27 cellular contexts compared by ENCODE assay signal in genomic region chr11:134727204-134727603, GRCh38.
DNase-seq lines count a peak whose midpoint lies in the region; ATAC-seq, FAIRE-seq and TF ChIP-seq lines count a peak whose summit lies in the region.
"Had no signal": no experiment of that assay in that cellular context is flagged by ENCODE, and none has a peak within 500 bp of the region (broad histone marks: within the 10 kb centered on the region; RNA-seq: fewer than 3 reads in every experiment).

No MANE protein-coding gene starts in this region.

- no peak overlapping the region for H4K8ac ChIP-seq in H1 (ENCODE audit: extremely low read depth, insufficient read depth, low read length)

- H3K9me3 ChIP-seq in HCT116 (ENCODE audit: control insufficient read depth in 1 of 2, insufficient read depth in 1 of 2, low read depth in 1 of 2, low read length in 2 of 2): no peaks in the 10 kb centered on the region
- H3K9me3 ChIP-seq in H1 (ENCODE audit: insufficient read depth in 2 of 2, low read depth in 1 of 2, low read length in 1 of 2): no peaks in the 10 kb centered on the region
- H3K9me3 ChIP-seq: adrenal gland; BLaER1 treated with 17β-estradiol and CSF1 and Interleukin-3, amounts not matched to agents 10 nM and 100 nM; stomach; transverse colon had no signal

- no peak overlapping the region for H3K4me3 Mint-ChIP-seq in stimulated activated naive CD8-positive, alpha-beta T cell treated with anti-CD3 and anti-CD28 coated beads, Interleukin-15, amount 100 ng/mL, for 72 hours
- H3K4me3 Mint-ChIP-seq in chondrocyte (ENCODE audit: unreplicated experiment): no peak overlapping the region
- H3K4me3 Mint-ChIP-seq: activated CD8-positive, alpha-beta T cell treated with anti-CD3 and anti-CD28 coated beads for 36 hours; memory B cell; naive thymus-derived CD4-positive, alpha-beta T cell; T-helper 2 cell treated with Interferon-gamma antibody and Interleukin-4, amounts not matched to agents 5 μg/mL and 100 μg/mL, for 36 hours had no signal

- peak; percentile 10 for DNase-seq in HCT116 (ENCODE audit: low read depth, low spot score)
- DNase-seq in NOMO-1 treated with dmso at 0.1 percent for 144 hours (lab: John Stamatoyannopoulos, UW; ENCODE audit: unreplicated experiment): peak; percentile 7
- no peak for DNase-seq in H1 (ENCODE audit: low read depth in 1 of 2, low spot score in 2 of 2)
- no peak for DNase-seq in stimulated activated naive CD8-positive, alpha-beta T cell treated with anti-CD3 and anti-CD28 coated beads, Interleukin-15, amount 100 ng/mL, for 72 hours
- DNase-seq in RKO (ENCODE audit: low spot score): no peak
- DNase-seq in chondrocyte (ENCODE audit: low spot score): no peak
- no peak for DNase-seq in NCI-H446 (lab: John Stamatoyannopoulos, UW)
- DNase-seq: ACHN; activated CD8-positive, alpha-beta T cell treated with anti-CD3 and anti-CD28 coated beads for 36 hours; activated gamma-delta T cell treated with Interleukin-2 at 50 U/mL for 16 hours; adrenal gland; cortex of kidney; naive thymus-derived CD4-positive, alpha-beta T cell; NCI-H187; NCI-H2227 treated with DMSO at 0.1 percent for 48 hours; NCI-H774; stomach; transverse colon had no signal

- no peak overlapping the region for H3K18ac ChIP-seq in H1 (ENCODE audit: extremely low read depth, low read length)

- H3K4ac ChIP-seq in H1 (replicated peaks; ENCODE audit: insufficient read length, low read depth, low read length): no peak overlapping the region

- no peak overlapping the region for H3K4me2 ChIP-seq in HCT116 (ENCODE audit: low read length)
- no peak overlapping the region for H3K4me2 ChIP-seq in H1 (ENCODE audit: insufficient read depth in 1 of 2, low read depth in 2 of 2, low read length in 2 of 2)

- H2BK20ac ChIP-seq in H1 (ENCODE audit: low read length): no peak overlapping the region

- POLR2A ChIA-PET in HCT116 (lab: Charles Lee): no interaction called here
- POLR2A ChIA-PET in H1 (lab: Charles Lee; ENCODE audit: partially characterized antibody): interaction anchor here (0.7 to 0.8 kb wide), 2 partner anchors 8 to 19 kb away, joined by 3 read pairs; no protein-coding TSS in a partner anchor

- RAD21 ChIA-PET in HCT116 (lab: Charles Lee; ENCODE audit: low non-redundant PET in 1 of 2, low total read pairs in 2 of 2, uncharacterized antibody in 2 of 2, unreplicated experiment in 2 of 2): interaction anchor here in 1 of 2 experiments (0.6 to 0.7 kb wide), 2 partner anchors 169 to 370 kb away, joined by 3 read pairs; no protein-coding TSS in a partner anchor

- H3K56ac ChIP-seq in H1 (replicated peaks; ENCODE audit: insufficient read length, low read depth, low read length): no peak overlapping the region

- H2BK120ac ChIP-seq in H1 (replicated peaks; ENCODE audit: low read depth, low read length): no peak overlapping the region

- no peak overlapping the region for H3K23ac ChIP-seq in H1 (ENCODE audit: insufficient read length)

- ATAC-seq in HCT116: peak; percentile 65
- ATAC-seq in stimulated activated naive CD8-positive, alpha-beta T cell treated with anti-CD3 and anti-CD28 coated beads, Interleukin-15, amount 100 ng/mL, for 72 hours: no peak
- ATAC-seq: activated CD4-positive, CD25-positive, alpha-beta regulatory T cell treated with anti-CD3 and anti-CD28 coated beads, Interleukin-2, amount 50 U/mL, for 24 hours; activated CD8-positive, alpha-beta T cell treated with anti-CD3 and anti-CD28 coated beads for 36 hours; naive thymus-derived CD4-positive, alpha-beta T cell; SK-N-SH treated with all-trans-retinoic acid at 6 μM for 48 hours had no signal

- no peak overlapping the region for H4K91ac ChIP-seq in H1 (replicated peaks; ENCODE audit: insufficient read length, low read length)

- no peaks in the 10 kb centered on the region for H3K4me1 Mint-ChIP-seq in stimulated activated naive CD8-positive, alpha-beta T cell treated with anti-CD3 and anti-CD28 coated beads, Interleukin-15, amount 100 ng/mL, for 72 hours
- peaks cover 7% of the 10 kb centered on the region for H3K4me1 Mint-ChIP-seq in chondrocyte (ENCODE audit: low read depth)
- H3K4me1 Mint-ChIP-seq: memory B cell had no signal

- TF ChIP-seq POLR2A in HCT116 (IDR thresholded peaks at IDR 0.05; ENCODE audit: borderline replicate concordance, extremely low read depth, insufficient read depth, insufficient read length) (no peak), H1 (IDR thresholded peaks at IDR 0.05; ENCODE audit: control extremely low read depth in 1 of 2, low read depth in 2 of 2, low read length in 2 of 2) (no peak)

- H2BK15ac ChIP-seq in H1 (ENCODE audit: low read length): peak overlapping the region; percentile 75

- WGBS in H1 (ENCODE audit: extremely low coverage in 1 of 2, insufficient coverage in 1 of 2, insufficient read length in 1 of 2, insufficient replicate concordance in 2 of 2, low coverage in 1 of 2, low lambda C conversion rate in 2 of 2, missing lambda C conversion rate in 1 of 2), 2 experiments: 91% methylated on average over 9 of the region's 13 CpGs; no CpG with 5 or more reads in 1 of the 2 experiments

- no peaks in the 10 kb centered on the region for H3K23me2 ChIP-seq in H1 (ENCODE audit: low read depth, low read length)

- no peaks in the 10 kb centered on the region for H3K79me1 ChIP-seq in H1 (ENCODE audit: low read depth, low read length)

- FAIRE-seq in H1 (lab: Jason Lieb, UNC): no peak
- FAIRE-seq: bronchial epithelial cell had no signal

- peaks cover 38% of the 10 kb centered on the region; the same call in 1 of the 2 replicates for H3K27me3 ChIP-seq in HCT116 (ENCODE audit: insufficient read depth, low read length)
- no peaks in the 10 kb centered on the region for H3K27me3 ChIP-seq in H1 (replicated peaks in 1 of 4; ENCODE audit: control insufficient read depth in 3 of 4, extremely low read depth in 1 of 4, insufficient read depth in 3 of 4, low read length in 3 of 4)
- H3K27me3 ChIP-seq: adrenal gland; BLaER1 treated with 17β-estradiol and CSF1 and Interleukin-3, amounts not matched to agents 10 nM and 100 nM had no signal

- TF ChIP-seq CTCF in 22Rv1 (IDR thresholded peaks at IDR 0.05): peak; percentile 14; the same call in 1 of the 2 replicates
- TF ChIP-seq CTCF in HCT116 (IDR thresholded peaks at IDR 0.05 in 2 of 3, conservative IDR thresholded peaks at IDR 0.05 in 1 of 3; ENCODE audit: borderline replicate concordance in 1 of 3, insufficient read depth in 1 of 3, low read depth in 2 of 3, low read length in 2 of 3): peak in 2 of 3 experiments; percentile 40 to 47; a peak in 4 of 6 replicates
- TF ChIP-seq CTCF in H1 (IDR thresholded peaks at IDR 0.05; ENCODE audit: control extremely low read depth in 1 of 3, insufficient read depth in 1 of 3, low read depth in 1 of 3, low read length in 3 of 3): no peak
- TF ChIP-seq CTCF in chondrocyte (IDR thresholded peaks at IDR 0.05): no peak

- CTCF ChIA-PET in HCT116 (lab: Charles Lee) (no interaction called here), H1 (lab: Charles Lee; ENCODE audit: partially characterized antibody) (interaction anchor here (0.7 to 3.5 kb wide), 17 partner anchors 11 to 449 kb away, joined by 3 to 28 read pairs (median 4); no protein-coding TSS in a partner anchor)

- H3K27ac ChIP-seq in 22Rv1 (no peak overlapping the region), HCT116 (ENCODE audit: low read depth, low read length) (no peak overlapping the region), H1 (ENCODE audit: low read depth, low read length) (no peak overlapping the region)
- H3K27ac ChIP-seq: adrenal gland; BLaER1 treated with 17β-estradiol and CSF1 and Interleukin-3, amounts not matched to agents 10 nM and 100 nM; HL-60; RWPE1; stomach; transverse colon had no signal

- H3K36me3 Mint-ChIP-seq in chondrocyte (ENCODE audit: low read depth): peaks cover 4% of the 10 kb centered on the region
- H3K36me3 Mint-ChIP-seq: memory B cell; naive thymus-derived CD4-positive, alpha-beta T cell had no signal

- peaks cover 57% of the 10 kb centered on the region for H3K27me3 Mint-ChIP-seq in stimulated activated naive CD8-positive, alpha-beta T cell treated with anti-CD3 and anti-CD28 coated beads, Interleukin-15, amount 100 ng/mL, for 72 hours
- peaks cover 28% of the 10 kb centered on the region for H3K27me3 Mint-ChIP-seq in chondrocyte (ENCODE audit: low read depth)

- H3K9me3 Mint-ChIP-seq in stimulated activated naive CD8-positive, alpha-beta T cell treated with anti-CD3 and anti-CD28 coated beads, Interleukin-15, amount 100 ng/mL, for 72 hours: no peaks in the 10 kb centered on the region
- no peaks in the 10 kb centered on the region for H3K9me3 Mint-ChIP-seq in chondrocyte (ENCODE audit: low read depth)
- H3K9me3 Mint-ChIP-seq: activated CD8-positive, alpha-beta T cell treated with anti-CD3 and anti-CD28 coated beads for 36 hours; T-helper 2 cell treated with Interferon-gamma antibody and Interleukin-4, amounts not matched to agents 5 μg/mL and 100 μg/mL, for 36 hours had no signal

- H3K79me2 ChIP-seq in HCT116 (ENCODE audit: insufficient read depth, low read length) (no peaks in the 10 kb centered on the region), H1 (ENCODE audit: control insufficient read depth in 1 of 2, insufficient read depth in 2 of 2, low read length in 2 of 2) (no peaks in the 10 kb centered on the region)

- TF ChIP-seq RAD21 in HCT116 (IDR thresholded peaks at IDR 0.05; ENCODE audit: low read depth) (peak; percentile 53), H1 (IDR thresholded peaks at IDR 0.05 in 1 of 2, conservative IDR thresholded peaks at IDR 0.05 in 1 of 2; ENCODE audit: low read depth in 2 of 2, low read length in 2 of 2) (peak; percentile 15 to 16; a peak in 1 of 4 replicates)

- H3K14ac ChIP-seq in H1 (ENCODE audit: insufficient read length): no peak overlapping the region

- intact Hi-C loops in HCT116 (cut with micrococcal nuclease): no loop called here

- H3K9ac ChIP-seq in HCT116 (ENCODE audit: low read length) (no peak overlapping the region), H1 (replicated peaks in 1 of 4; ENCODE audit: extremely low read depth in 1 of 4, low read depth in 3 of 4, low read length in 3 of 4) (no peak overlapping the region)
- H3K9ac ChIP-seq: BLaER1 treated with 17β-estradiol and CSF1 and Interleukin-3, amounts not matched to agents 10 nM and 100 nM had no signal

- H4K5ac ChIP-seq in H1 (ENCODE audit: insufficient read length, low read depth, low read length): no peak overlapping the region

- no peaks in the 10 kb centered on the region for H3K4me1 ChIP-seq in HCT116 (ENCODE audit: control insufficient read depth in 1 of 2, insufficient read depth in 2 of 2, low read length in 2 of 2)
- peaks cover 9 to 19% (median 11%) of the 10 kb centered on the region in 4 experiments for H3K4me1 ChIP-seq in H1 (replicated peaks in 1 of 4; ENCODE audit: control insufficient read depth in 3 of 4, insufficient read depth in 4 of 4, low read length in 3 of 4)
- H3K4me1 ChIP-seq: adrenal gland, transverse colon had no signal

- H2BK12ac ChIP-seq in H1 (ENCODE audit: low read depth, low read length): no peak overlapping the region

- no peak overlapping the region for H2AK5ac ChIP-seq in H1 (ENCODE audit: low read depth, low read length)

- H3K9me2 ChIP-seq in HCT116 (ENCODE audit: insufficient read depth): no peaks in the 10 kb centered on the region

- no peak overlapping the region for H3K27ac Mint-ChIP-seq in stimulated activated naive CD8-positive, alpha-beta T cell treated with anti-CD3 and anti-CD28 coated beads, Interleukin-15, amount 100 ng/mL, for 72 hours
- H3K27ac Mint-ChIP-seq in chondrocyte (ENCODE audit: unreplicated experiment): no peak overlapping the region
- H3K27ac Mint-ChIP-seq: activated CD8-positive, alpha-beta T cell treated with anti-CD3 and anti-CD28 coated beads for 36 hours; memory B cell; naive thymus-derived CD4-positive, alpha-beta T cell; T-helper 2 cell treated with Interferon-gamma antibody and Interleukin-4, amounts not matched to agents 5 μg/mL and 100 μg/mL, for 36 hours had no signal

- H3K4me3 ChIP-seq in HCT116 (replicated peaks in 1 of 2; ENCODE audit: low read depth in 1 of 2, low read length in 2 of 2) (no peak overlapping the region), H1 (ENCODE audit: extremely low read depth in 1 of 4, insufficient read depth in 2 of 4, low read depth in 3 of 4, low read length in 4 of 4) (no peak overlapping the region)
- H3K4me3 ChIP-seq: adrenal gland; BLaER1 treated with 17β-estradiol and CSF1 and Interleukin-3, amounts not matched to agents 10 nM and 100 nM; stomach; transverse colon had no signal

- no TSS peak for BruUV-seq in HCT116 (replicated peaks; lab: Mats Ljungman, UMichigan)

- H3K36me3 ChIP-seq in HCT116 (ENCODE audit: control insufficient read depth in 1 of 2, insufficient read depth in 2 of 2, low read length in 2 of 2) (no peaks in the 10 kb centered on the region), H1 (ENCODE audit: control insufficient read depth in 2 of 4, insufficient read depth in 4 of 4, low read length in 3 of 4) (no peaks in the 10 kb centered on the region)
- H3K36me3 ChIP-seq: adrenal gland; BLaER1 treated with 17β-estradiol and CSF1 and Interleukin-3, amounts not matched to agents 10 nM and 100 nM; stomach; transverse colon had no signal

- TF ChIP-seq EP300 in H1 (IDR thresholded peaks at IDR 0.05; ENCODE audit: borderline replicate concordance in 1 of 2, low read depth in 2 of 2, low read length in 2 of 2): no peak

- no peaks in the 10 kb centered on the region for H4K20me1 ChIP-seq in HCT116 (ENCODE audit: insufficient read depth)
- H4K20me1 ChIP-seq in H1 (replicated peaks in 1 of 2; ENCODE audit: control insufficient read depth in 1 of 2, insufficient read depth in 2 of 2, low read length in 2 of 2): no peaks in the 10 kb centered on the region

- H2BK5ac ChIP-seq in H1 (ENCODE audit: low read depth, low read length): no peak overlapping the region

- H2AFZ ChIP-seq in HCT116 (ENCODE audit: low read depth, low read length, poor library complexity, severe bottlenecking) (no peak overlapping the region), H1 (ENCODE audit: low read length) (no peak overlapping the region)

Comparison
In these comparisons a context has a peak if more than half of its experiments do, and no peak if none do; other contexts are left out.
1. CTCF ChIP-seq: peak in 22Rv1 (single experiment) and HCT116 (2 of 3); none in H1 (0 of 3) and chondrocyte (single experiment).
2. DNase-seq: peak in HCT116 (single experiment) and NOMO-1 treated with dmso at 0.1 percent for 144 hours (single experiment); none in H1 (0 of 2), stimulated activated naive CD8-positive, alpha-beta T cell treated with anti-CD3 and anti-CD28 coated beads, Interleukin-15, amount 100 ng/mL, for 72 hours (0 of 2), RKO (single experiment), chondrocyte (single experiment) and NCI-H446 (0 of 2).